In genomic region chr21:44818636-44819011, GRCh38 we compare ENCODE assay signal across 8 cellular contexts. TPM values are rescaled to one million over a fixed set of nuclear protein-coding genes. Genes with fewer than 3 reads are reported as not detected.
DNase-seq lines count a peak whose midpoint lies in the region; ATAC-seq, FAIRE-seq and TF ChIP-seq lines count a peak whose summit lies in the region.

No MANE protein-coding gene starts in this region.

- peaks cover 0 to 46% of the 10 kb centered on the region in 2 experiments; a peak in 4 of 5 replicates for H3K4me1 ChIP-seq in K562 (replicated peaks in 1 of 2; ENCODE audit: control insufficient read depth in 2 of 2, insufficient read depth in 2 of 2, low read length in 2 of 2)
- peaks cover 6 to 14% (median 12%) of the 10 kb centered on the region in 4 donors for H3K4me1 ChIP-seq in liver (ENCODE audit: control insufficient read depth in 4 of 4, insufficient read depth in 4 of 4, low read length in 3 of 4)
- H3K4me1 ChIP-seq in thoracic aorta (ENCODE audit: control insufficient read depth in 1 of 2, low read depth in 2 of 2): peaks cover 6 to 18% of the 10 kb centered on the region in 2 donors

- POLR2A ChIA-PET in activated CD4-positive, alpha-beta T cell treated with anti-CD3 and anti-CD28 coated beads, Interleukin-2, amount 10 ng/mL, durations not matched to agents 7 days and 5 days (lab: Charles Lee): no interaction called here
- POLR2A ChIA-PET in K562 (lab: Yijun Ruan, JAX): no interaction called here

- WGBS in K562 (ENCODE audit: insufficient coverage, low coverage, missing lambda C conversion rate): 83% methylated on average over 24 of the region's 37 CpGs
- 69% methylated on average over 37 of the region's 37 CpGs for WGBS in liver

- peak overlapping the region; percentile 63 for H3K4me3 Mint-ChIP-seq in activated CD4-positive, alpha-beta T cell treated with anti-CD3 and anti-CD28 coated beads, Interleukin-2, amount 10 ng/mL, durations not matched to agents 7 days and 5 days

- H2AFZ ChIP-seq in K562 (ENCODE audit: low read depth, low read length): peak overlapping the region; percentile 73

- TF ChIP-seq CTCF in K562 (IDR thresholded peaks at IDR 0.05 in 2 of 3, conservative IDR thresholded peaks at IDR 0.05 in 1 of 3; ENCODE audit: insufficient read depth in 2 of 3, low read depth in 1 of 3, low read length in 3 of 3) (no peak), liver (IDR thresholded peaks at IDR 0.05; ENCODE audit: low read depth, low read length, missing input control) (no peak), thoracic aorta (IDR thresholded peaks at IDR 0.05) (no peak)

- H3K36me3 ChIP-seq in K562 (ENCODE audit: control insufficient read depth, insufficient read depth, low read length): peaks cover 8% of the 10 kb centered on the region; the same call in 2 of the 3 replicates
- H3K36me3 ChIP-seq in liver (ENCODE audit: control insufficient read depth in 4 of 4, insufficient read depth in 3 of 4, low read depth in 1 of 4, low read length in 3 of 4): peaks cover 0 to 2% (median 0%) of the 10 kb centered on the region in 4 donors
- H3K36me3 ChIP-seq in thoracic aorta: no peaks in the 10 kb centered on the region

- no peak for TF ChIP-seq POLR2A in K562 (conservative IDR thresholded peaks at IDR 0.05)

- no peak for TF ChIP-seq EP300 in K562 (IDR thresholded peaks at IDR 0.05; ENCODE audit: low read length)

- peak overlapping the region; percentile 99 for H3K27ac ChIP-seq in K562 (ENCODE audit: extremely low read depth, low read depth, low read length)
- H3K27ac ChIP-seq in liver (ENCODE audit: low read depth in 1 of 2, low read length in 2 of 2): peak overlapping the region; percentile 70 to 85
- peak overlapping the region; percentile 55 to 73 for H3K27ac ChIP-seq in thoracic aorta

- peaks cover 16% of the 10 kb centered on the region for H3K9me3 ChIP-seq in K562 (replicated peaks; ENCODE audit: control insufficient read depth, insufficient read depth, low read depth, low read length)
- peaks cover 0 to 9% (median 3%) of the 10 kb centered on the region in 4 donors for H3K9me3 ChIP-seq in liver (ENCODE audit: control insufficient read depth in 4 of 4, low read length in 3 of 4)
- H3K9me3 ChIP-seq in thoracic aorta: peaks cover 24% of the 10 kb centered on the region

- H3K27me3 ChIP-seq in K562 (ENCODE audit: control insufficient read depth in 2 of 2, insufficient read depth in 2 of 2, low read length in 2 of 2) (no peaks in the 10 kb centered on the region), liver (ENCODE audit: control insufficient read depth in 4 of 4, insufficient read depth in 4 of 4, low read length in 3 of 4) (no peaks in the 10 kb centered on the region), thoracic aorta (replicated peaks; ENCODE audit: insufficient read depth) (no peaks in the 10 kb centered on the region)

- peak overlapping the region; percentile 80 for H3K27ac Mint-ChIP-seq in activated CD4-positive, alpha-beta T cell treated with anti-CD3 and anti-CD28 coated beads, Interleukin-2, amount 10 ng/mL, durations not matched to agents 7 days and 5 days

- peaks cover 15% of the 10 kb centered on the region for H3K9me1 ChIP-seq in K562 (ENCODE audit: control insufficient read depth, insufficient read depth, low read length)

- no peak for FAIRE-seq in K562 (lab: Jason Lieb, UNC)

- peak overlapping the region; percentile 71 for H3K4me3 ChIP-seq in K562
- H3K4me3 ChIP-seq in liver (ENCODE audit: low read depth in 1 of 3, low read length in 3 of 3): peak overlapping the region in 2 of 3 donors; percentile 71 to 76
- peak overlapping the region; percentile 77 for H3K4me3 ChIP-seq in thoracic aorta

- peaks cover 20% of the 10 kb centered on the region for H3K4me1 Mint-ChIP-seq in activated CD4-positive, alpha-beta T cell treated with anti-CD3 and anti-CD28 coated beads, Interleukin-2, amount 10 ng/mL, durations not matched to agents 7 days and 5 days

- no peak for TF ChIP-seq RAD21 in K562 (CRISPR knock-in tag; conservative IDR thresholded peaks at IDR 0.05 in 1 of 2, IDR thresholded peaks at IDR 0.05 in 1 of 2)
- TF ChIP-seq RAD21 in liver (IDR thresholded peaks at IDR 0.05): no peak

- H3K9ac ChIP-seq in K562 (ENCODE audit: insufficient read depth in 1 of 2, low read depth in 2 of 2, low read length in 2 of 2): peak overlapping the region; percentile 96 to 97
- H3K9ac ChIP-seq in liver (ENCODE audit: low read depth in 1 of 2, low read length in 2 of 2): peak overlapping the region in 1 of 2 donors; percentile 74

- H3K36me3 Mint-ChIP-seq in activated CD4-positive, alpha-beta T cell treated with anti-CD3 and anti-CD28 coated beads, Interleukin-2, amount 10 ng/mL, durations not matched to agents 7 days and 5 days (ENCODE audit: low read depth): peaks cover 2% of the 10 kb centered on the region

- no TSS peak for BruUV-seq in K562 (replicated peaks; lab: Mats Ljungman, UMichigan)

- H3K79me2 ChIP-seq in K562 (ENCODE audit: control insufficient read depth, insufficient read depth, low read length): peaks cover 45% of the 10 kb centered on the region

- CTCF ChIA-PET in activated CD4-positive, alpha-beta T cell treated with anti-CD3 and anti-CD28 coated beads, Interleukin-2, amount 10 ng/mL, durations not matched to agents 7 days and 5 days (lab: Charles Lee): no interaction called here
- CTCF ChIA-PET in K562 (lab: Yijun Ruan, JAX; ENCODE audit: low intra/inter-chr PET ratio): interaction anchor here (0.6 to 1.0 kb wide), 2 partner anchors 9 to 789 kb away, joined by 3 read pairs; no protein-coding TSS in a partner anchor

- peaks cover 20% of the 10 kb centered on the region for H3K9me3 Mint-ChIP-seq in activated CD4-positive, alpha-beta T cell treated with anti-CD3 and anti-CD28 coated beads, Interleukin-2, amount 10 ng/mL, durations not matched to agents 7 days and 5 days

- H3K4me2 ChIP-seq in K562 (ENCODE audit: insufficient read depth, low read length): peak overlapping the region; percentile 72

- in situ Hi-C loops in K562 (cut with MboI): no loop called here

- intact Hi-C loops in K562 (cut with micrococcal nuclease): no loop called here

- ATAC-seq in K562 (no peak), thoracic aorta (ENCODE audit: insufficient number of reproducible peaks, low FRiP score, low read depth) (no peak), GM19467 (IDR thresholded peaks at IDR 0.05; ENCODE audit: unreplicated experiment) (no peak)

- no peak for DNase-seq in activated CD4-positive, alpha-beta T cell treated with anti-CD3 and anti-CD28 coated beads, Interleukin-2, amount 10 ng/mL, durations not matched to agents 7 days and 5 days
- no peak for DNase-seq in activated CD4-positive, alpha-beta T cell treated with anti-CD3 and anti-CD28 coated beads, Interleukin-2, amount 50 U/mL, for 48 hours
- DNase-seq in K562 (ENCODE audit: extremely low read depth in 1 of 4, low spot score in 3 of 4): no peak
- DNase-seq in thoracic aorta (ENCODE audit: low spot score): no peak
- no peak for DNase-seq in NCI-H748 (lab: John Stamatoyannopoulos, UW; ENCODE audit: unreplicated experiment)
- no peak for DNase-seq in DMS53 (lab: John Stamatoyannopoulos, UW)

- peaks cover 2% of the 10 kb centered on the region for H3K27me3 Mint-ChIP-seq in activated CD4-positive, alpha-beta T cell treated with anti-CD3 and anti-CD28 coated beads, Interleukin-2, amount 10 ng/mL, durations not matched to agents 7 days and 5 days

- peaks cover 25% of the 10 kb centered on the region; the same call in 1 of the 2 replicates for H4K20me1 ChIP-seq in K562 (replicated peaks; ENCODE audit: control insufficient read depth, insufficient read depth, low read length)

RNA-seq across cellular contexts. Expression of gene SUMO3, which starts 0.8 kb away (rescaled TPM):
- 10 to 100 TPM; 91.1 to 97.9 TPM for total RNA-seq in activated CD4-positive, alpha-beta T cell treated with anti-CD3 and anti-CD28 coated beads, Interleukin-2, amount 10 ng/mL, durations not matched to agents 7 days and 5 days
- 32.4 and 33.2 TPM in 2 replicates for total RNA-seq in K562 (2011; cell fraction: chromatin; rRNA removed; ENCODE audit: low replicate concordance)
- 27.5 and 32.6 TPM in 2 replicates for total RNA-seq in K562 (2011; cell fraction: nucleolus; rRNA removed)
- 42.5 and 55.7 TPM in 2 replicates for total RNA-seq in K562 (2011; cell fraction: nucleoplasm; rRNA removed)
- total RNA-seq in K562 (2014; rRNA removed) (95.2 and 118 TPM in 2 replicates), K562 (2014; rRNA removed; fragmentation: Illumina TruSeq; extraction: Trizol) (101 TPM in 2 replicates), K562 (2015; rRNA removed; fragmentation: Illumina TruSeq; extraction: Trizol) (111 and 113 TPM in 2 replicates), K562 (2021) (120 TPM in 2 replicates), liver (10 to 100 TPM; 35.1 to 39.9 TPM), thoracic aorta (10 to 100 TPM; 66.5 to 66.9 TPM)
- polyA plus RNA-seq in K562 (2011; rRNA removed) (110 and 128 TPM in 2 replicates), K562 (2014; fragmentation: Illumina TruSeq; extraction: Trizol) (142 and 144 TPM in 2 replicates), K562 (2014; fragmentation: Nextera tagmentation; extraction: Ambion mirVana) (10 to 100 TPM; 13.9 to 21.6 TPM), K562 (2014; rRNA removed) (143 and 146 TPM in 2 replicates), liver (10 to 100 TPM; 41.4 to 51.0 TPM)
- 132 and 183 TPM in 2 replicates for polyA plus RNA-seq in K562 (2011; cell fraction: cytosol; rRNA removed)
- polyA plus RNA-seq in K562 (2011; cell fraction: nucleus; rRNA removed): 41.4 and 52.1 TPM in 2 replicates
- 95.3 and 142 TPM in 2 replicates for polyA plus RNA-seq in K562 (2012)
- 105 and 120 TPM in 2 replicates for polyA minus RNA-seq in K562 (2011; rRNA and poly(A)+ RNA removed)
- 70.3 and 71.5 TPM in 2 replicates for polyA minus RNA-seq in K562 (2011; cell fraction: cytosol; rRNA and poly(A)+ RNA removed)
- 18.8 and 32.3 TPM in 2 replicates for polyA minus RNA-seq in K562 (2011; cell fraction: nucleus; rRNA and poly(A)+ RNA removed)

RNA-seq across cellular contexts. Expression of gene UBE2G2, which starts 17.0 kb away (rescaled TPM):
- total RNA-seq in activated CD4-positive, alpha-beta T cell treated with anti-CD3 and anti-CD28 coated beads, Interleukin-2, amount 10 ng/mL, durations not matched to agents 7 days and 5 days: 100 to 1,000 TPM in 1 of 2 experiments, 10 to 100 TPM in 1; 95.8 to 103 TPM
- total RNA-seq in K562 (2011; cell fraction: chromatin; rRNA removed; ENCODE audit: low replicate concordance): 217 and 395 TPM in 2 replicates
- 127 and 140 TPM in 2 replicates for total RNA-seq in K562 (2011; cell fraction: nucleolus; rRNA removed)
- total RNA-seq in K562 (2011; cell fraction: nucleoplasm; rRNA removed): 222 and 291 TPM in 2 replicates
- 122 and 148 TPM in 2 replicates for total RNA-seq in K562 (2014; rRNA removed)
- 109 and 112 TPM in 2 replicates for total RNA-seq in K562 (2014; rRNA removed; fragmentation: Illumina TruSeq; extraction: Trizol)
- total RNA-seq in K562 (2015; rRNA removed; fragmentation: Illumina TruSeq; extraction: Trizol): 99.0 and 112 TPM in 2 replicates
- total RNA-seq in K562 (2021): 131 and 140 TPM in 2 replicates
- polyA plus RNA-seq in K562 (2011; rRNA removed): 210 and 225 TPM in 2 replicates
- 249 and 260 TPM in 2 replicates for polyA plus RNA-seq in K562 (2011; cell fraction: cytosol; rRNA removed)
- 234 and 303 TPM in 2 replicates for polyA plus RNA-seq in K562 (2011; cell fraction: nucleus; rRNA removed)
- 119 and 202 TPM in 2 replicates for polyA plus RNA-seq in K562 (2012)
- polyA plus RNA-seq in K562 (2014; fragmentation: Illumina TruSeq; extraction: Trizol): 198 and 202 TPM in 2 replicates
- polyA plus RNA-seq in K562 (2014; fragmentation: Nextera tagmentation; extraction: Ambion mirVana): 10 to 100 TPM; 47.5 to 74.3 TPM
- 200 and 297 TPM in 2 replicates for polyA plus RNA-seq in K562 (2014; rRNA removed)
- polyA minus RNA-seq in K562 (2011; rRNA and poly(A)+ RNA removed): 146 and 179 TPM in 2 replicates
- 83.5 and 87.6 TPM in 2 replicates for polyA minus RNA-seq in K562 (2011; cell fraction: cytosol; rRNA and poly(A)+ RNA removed)
- 115 and 148 TPM in 2 replicates for polyA minus RNA-seq in K562 (2011; cell fraction: nucleus; rRNA and poly(A)+ RNA removed)
- 10 to 100 TPM; 35.1 to 83.5 TPM for total RNA-seq in liver
- 10 to 100 TPM; 27.4 to 46.6 TPM for polyA plus RNA-seq in liver
- 100 to 1,000 TPM in 1 of 2 donors, 10 to 100 TPM in 1; 67.7 to 138 TPM for total RNA-seq in thoracic aorta

RNA-seq across cellular contexts. Expression of gene PTTG1IP, which starts 54.9 kb away (rescaled TPM):
- total RNA-seq in activated CD4-positive, alpha-beta T cell treated with anti-CD3 and anti-CD28 coated beads, Interleukin-2, amount 10 ng/mL, durations not matched to agents 7 days and 5 days: 10 to 100 TPM; 70.2 to 79.9 TPM
- 109 and 139 TPM in 2 replicates for total RNA-seq in K562 (2011; cell fraction: chromatin; rRNA removed; ENCODE audit: low replicate concordance)
- total RNA-seq in K562 (2011; cell fraction: nucleolus; rRNA removed): 131 and 151 TPM in 2 replicates
- 146 and 174 TPM in 2 replicates for total RNA-seq in K562 (2011; cell fraction: nucleoplasm; rRNA removed)
- total RNA-seq in K562 (2014; rRNA removed) (85.4 and 97.6 TPM in 2 replicates), K562 (2014; rRNA removed; fragmentation: Illumina TruSeq; extraction: Trizol) (65.7 and 66.2 TPM in 2 replicates), K562 (2015; rRNA removed; fragmentation: Illumina TruSeq; extraction: Trizol) (92.9 and 98.7 TPM in 2 replicates), K562 (2021) (99.3 and 99.5 TPM in 2 replicates), liver (10 to 100 TPM; 86.8 to 94.0 TPM), thoracic aorta (100 to 1,000 TPM; 301 to 351 TPM)
- polyA plus RNA-seq in K562 (2011; rRNA removed) (92.4 and 138 TPM in 2 replicates), K562 (2014; fragmentation: Illumina TruSeq; extraction: Trizol) (77.0 and 77.8 TPM in 2 replicates), K562 (2014; fragmentation: Nextera tagmentation; extraction: Ambion mirVana) (1 to 10 TPM; 5.0 to 9.2 TPM), K562 (2014; rRNA removed) (82.4 and 86.9 TPM in 2 replicates), liver (10 to 100 TPM; 62.0 to 72.8 TPM)
- polyA plus RNA-seq in K562 (2011; cell fraction: cytosol; rRNA removed): 79.9 and 115 TPM in 2 replicates
- polyA plus RNA-seq in K562 (2011; cell fraction: nucleus; rRNA removed): 69.1 and 123 TPM in 2 replicates
- 77.4 and 167 TPM in 2 replicates for polyA plus RNA-seq in K562 (2012)
- 54.1 and 70.2 TPM in 2 replicates for polyA minus RNA-seq in K562 (2011; rRNA and poly(A)+ RNA removed)
- polyA minus RNA-seq in K562 (2011; cell fraction: cytosol; rRNA and poly(A)+ RNA removed): 69.1 and 114 TPM in 2 replicates
- polyA minus RNA-seq in K562 (2011; cell fraction: nucleus; rRNA and poly(A)+ RNA removed): 17.4 and 40.2 TPM in 2 replicates
